Comparison of ENCODE assay signal across 33 cellular contexts in the genomic region with DNA sequence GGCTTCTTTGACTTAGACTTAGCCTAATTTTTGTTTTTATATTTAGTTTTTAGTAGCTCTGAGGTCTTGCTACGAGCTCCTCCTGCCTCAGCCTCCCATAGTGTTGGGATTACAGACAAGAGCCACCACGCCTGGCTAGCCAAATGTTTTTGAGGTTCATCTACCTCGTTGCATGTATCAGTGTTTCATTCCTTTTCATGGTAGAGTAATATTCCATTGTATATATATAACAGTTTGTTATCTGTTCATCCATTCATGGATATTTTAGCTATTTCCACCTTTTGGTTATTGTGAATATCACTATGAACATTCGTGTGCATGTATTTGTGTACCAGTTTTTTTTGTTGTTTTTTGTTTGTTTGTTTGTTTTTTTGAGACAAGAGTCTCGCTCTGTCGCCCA.
"Had no signal": no experiment of that assay in that cellular context is flagged by ENCODE, and none has a peak within 500 bp of the region (broad histone marks: within the 10 kb centered on the region; RNA-seq: fewer than 3 reads in every experiment).

No MANE protein-coding gene starts in this region.

- H3K4me3 Mint-ChIP-seq: activated B cell treated with CpG ODN at 0.5 μM for 24 hours; activated CD4-positive, alpha-beta memory T cell treated with anti-CD3 and anti-CD28 coated beads for 36 hours; activated CD4-positive, alpha-beta T cell treated with anti-CD3 and anti-CD28 coated beads, Interleukin-2, amount 10 ng/mL, durations not matched to agents 24 days and 14 days; activated CD8-positive, alpha-beta memory T cell treated with anti-CD3 and anti-CD28 coated beads, Interleukin-2, amount 10 ng/mL, durations not matched to agents 7 days and 5 days; activated CD8-positive, alpha-beta T cell treated with anti-CD3 and anti-CD28 coated beads, Interleukin-2, amount 10 ng/mL, durations not matched to agents 7 days and 5 days; activated naive CD4-positive, alpha-beta T cell treated with anti-CD3 and anti-CD28 coated beads for 36 hours; activated T-cell treated with anti-CD3 and anti-CD28 coated beads, Interleukin-2, amount 50 U/mL, for 24 hours; activated T-helper 17 cell treated with anti-CD3 and anti-CD28 coated beads, Interleukin-2, amount 50 U/mL, for 72 hours; effector memory CD8-positive, alpha-beta T cell; T-cell; T-helper 1 cell treated with Interleukin-12 subunit alpha and Interleukin-12 subunit beta and Interleukin-4 antibody, amounts not matched to agents 30 μg/mL and 1 μg/mL, for 36 hours; T-helper 2 cell treated with Interferon-gamma antibody and Interleukin-4, amounts not matched to agents 5 μg/mL and 100 μg/mL, for 36 hours had no signal

- H3K9me3 Mint-ChIP-seq: activated CD4-positive, alpha-beta memory T cell treated with anti-CD3 and anti-CD28 coated beads for 36 hours; activated CD4-positive, alpha-beta T cell treated with anti-CD3 and anti-CD28 coated beads, Interleukin-2, amount 10 ng/mL, durations not matched to agents 24 days and 14 days; activated naive CD4-positive, alpha-beta T cell treated with anti-CD3 and anti-CD28 coated beads for 36 hours; activated T-cell treated with anti-CD3 and anti-CD28 coated beads, Interleukin-2, amount 50 U/mL, for 24 hours; activated T-helper 17 cell treated with anti-CD3 and anti-CD28 coated beads, Interleukin-2, amount 50 U/mL, for 72 hours; effector memory CD8-positive, alpha-beta T cell; T-cell had no signal

- DNase-seq: activated B cell treated with CpG ODN at 0.5 μM for 24 hours; activated CD4-positive, alpha-beta memory T cell treated with anti-CD3 and anti-CD28 coated beads for 36 hours; activated CD4-positive, alpha-beta T cell treated with anti-CD3 and anti-CD28 coated beads, Interleukin-2, amount 10 ng/mL, durations not matched to agents 24 days and 14 days; activated CD8-positive, alpha-beta memory T cell treated with anti-CD3 and anti-CD28 coated beads, Interleukin-2, amount 10 ng/mL, durations not matched to agents 7 days and 5 days; activated CD8-positive, alpha-beta memory T cell treated with anti-CD3 and anti-CD28 coated beads, Interleukin-2, amount 50 U/mL, for 4 hours; activated CD8-positive, alpha-beta T cell treated with anti-CD3 and anti-CD28 coated beads, Interleukin-2, amount 10 ng/mL, durations not matched to agents 7 days and 5 days; activated effector memory CD4-positive, alpha-beta T cell treated with Interleukin-2 at 50 U/mL for 16 hours; activated gamma-delta T cell treated with Interleukin-2 at 50 U/mL for 16 hours; activated naive CD4-positive, alpha-beta T cell treated with anti-CD3 and anti-CD28 coated beads for 36 hours; activated T-cell treated with anti-CD3 and anti-CD28 coated beads, Interleukin-2, amount 50 U/mL, for 24 hours; amygdala; aorta; body of pancreas; caudate nucleus; cortex of kidney; dermis blood vessel endothelial cell; effector CD4-positive, alpha-beta T cell; effector memory CD8-positive, alpha-beta T cell; foreskin fibroblast; head of caudate nucleus; SW 1271; T-cell; WERI-Rb-1 had no signal

- FAIRE-seq: colon, endometrium, frontal cortex had no signal

- H3K9me3 ChIP-seq: adrenal gland, body of pancreas had no signal

- H3K4me1 ChIP-seq: adrenal gland, body of pancreas had no signal

- H3K27ac ChIP-seq: adrenal gland, body of pancreas, WERI-Rb-1 had no signal

- H3K4me3 ChIP-seq: adrenal gland, body of pancreas had no signal

- H3K27me3 Mint-ChIP-seq: activated B cell treated with CpG ODN at 0.5 μM for 24 hours; activated CD4-positive, alpha-beta memory T cell treated with anti-CD3 and anti-CD28 coated beads for 36 hours; activated CD4-positive, alpha-beta T cell treated with anti-CD3 and anti-CD28 coated beads, Interleukin-2, amount 10 ng/mL, durations not matched to agents 24 days and 14 days; activated CD8-positive, alpha-beta memory T cell treated with anti-CD3 and anti-CD28 coated beads, Interleukin-2, amount 10 ng/mL, durations not matched to agents 7 days and 5 days; activated T-cell treated with anti-CD3 and anti-CD28 coated beads, Interleukin-2, amount 50 U/mL, for 24 hours; activated T-helper 17 cell treated with anti-CD3 and anti-CD28 coated beads, Interleukin-2, amount 50 U/mL, for 72 hours; effector memory CD8-positive, alpha-beta T cell; T-cell had no signal

- H3K27ac Mint-ChIP-seq: activated B cell treated with CpG ODN at 0.5 μM for 24 hours; activated CD4-positive, alpha-beta memory T cell treated with anti-CD3 and anti-CD28 coated beads for 36 hours; activated CD4-positive, alpha-beta T cell treated with anti-CD3 and anti-CD28 coated beads, Interleukin-2, amount 10 ng/mL, durations not matched to agents 24 days and 14 days; activated CD8-positive, alpha-beta memory T cell treated with anti-CD3 and anti-CD28 coated beads, Interleukin-2, amount 10 ng/mL, durations not matched to agents 7 days and 5 days; activated CD8-positive, alpha-beta T cell treated with anti-CD3 and anti-CD28 coated beads, Interleukin-2, amount 10 ng/mL, durations not matched to agents 7 days and 5 days; activated naive CD4-positive, alpha-beta T cell treated with anti-CD3 and anti-CD28 coated beads for 36 hours; activated naive CD4-positive, alpha-beta T cell treated with anti-CD3 and anti-CD28 coated beads, Interleukin-2, amount 50 U/mL, for 72 hours; activated T-cell treated with anti-CD3 and anti-CD28 coated beads, Interleukin-2, amount 50 U/mL, for 24 hours; activated T-helper 17 cell treated with anti-CD3 and anti-CD28 coated beads, Interleukin-2, amount 50 U/mL, for 72 hours; effector memory CD8-positive, alpha-beta T cell; T-cell; T-helper 1 cell treated with Interleukin-12 subunit alpha and Interleukin-12 subunit beta and Interleukin-4 antibody, amounts not matched to agents 30 μg/mL and 1 μg/mL, for 36 hours; T-helper 2 cell treated with Interferon-gamma antibody and Interleukin-4, amounts not matched to agents 5 μg/mL and 100 μg/mL, for 36 hours had no signal

- ATAC-seq: activated CD4-positive, CD25-positive, alpha-beta regulatory T cell treated with anti-CD3 and anti-CD28 coated beads, Interleukin-2, amount 50 U/mL, for 24 hours; activated CD8-positive, alpha-beta memory T cell treated with anti-CD3 and anti-CD28 coated beads, Interleukin-2, amount 10 ng/mL, durations not matched to agents 7 days and 5 days; activated CD8-positive, alpha-beta T cell treated with anti-CD3 and anti-CD28 coated beads, Interleukin-2, amount 10 ng/mL, durations not matched to agents 7 days and 5 days; activated naive CD4-positive, alpha-beta T cell treated with anti-CD3 and anti-CD28 coated beads, Interleukin-2, amount 50 U/mL, for 72 hours; activated T-helper 17 cell treated with anti-CD3 and anti-CD28 coated beads, Interleukin-2, amount 50 U/mL, for 72 hours; body of pancreas; effector memory CD8-positive, alpha-beta T cell; esophagus mucosa; T-cell had no signal
